In the genomic region with DNA sequence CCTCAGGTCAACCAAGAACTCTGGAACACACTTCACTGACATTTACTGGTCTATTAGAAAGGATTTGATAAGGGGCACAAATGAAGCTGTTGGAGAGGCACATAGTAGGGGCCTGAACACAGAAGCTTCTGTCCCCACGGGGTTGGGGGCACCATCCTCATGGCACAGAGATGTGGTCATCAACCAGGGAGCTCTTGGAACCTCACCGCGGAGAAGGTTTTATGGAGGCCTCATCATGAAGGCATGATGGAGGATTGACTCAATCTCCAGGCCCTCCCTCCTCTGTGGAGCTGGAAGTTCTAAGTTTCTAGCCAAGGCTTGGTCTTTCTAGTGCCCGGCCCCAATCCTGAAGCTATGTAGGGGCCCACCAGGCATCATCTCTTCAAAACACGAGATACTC, we compare ENCODE assay signal across 1 cellular context.
TF ChIP-seq lines count a peak whose summit lies in the region.

No MANE protein-coding gene starts in this region.

TF ChIP-seq in GM12878, 131 proteins besides CTCF, POLR2A, EP300 and RAD21:
- TF ChIP-seq BACH1 (IDR thresholded peaks at IDR 0.05; ENCODE audit: borderline replicate concordance) (no peak), POLR2AphosphoS2 (IDR thresholded peaks at IDR 0.05; ENCODE audit: low read depth, low read length) (0 out of 2 replicates have a peak, but pooled peaks have one; percentile 48), POLR2AphosphoS5 (IDR thresholded peaks at IDR 0.05; ENCODE audit: low read length) (peak; percentile 85)
